In genomic region chr2:121649402-121649651, GRCh38 we compare ENCODE assay signal across 8 cellular contexts. TPM values are rescaled to one million over a fixed set of nuclear protein-coding genes. Genes with fewer than 3 reads are reported as not detected.
DNase-seq lines count a peak whose midpoint lies in the region; ATAC-seq, FAIRE-seq and TF ChIP-seq lines count a peak whose summit lies in the region.

Gene CLASP1 (minus strand): TSS chr2:121649462. CDS start chr2:121605895, 43,567 bp downstream.

- H3K27me3 ChIP-seq in IMR-90 (ENCODE audit: control insufficient read depth, insufficient read depth, low read length) (no peaks in the 10 kb centered on the region), Peyer's patch (no peaks in the 10 kb centered on the region), esophagus muscularis mucosa (no peaks in the 10 kb centered on the region), muscle layer of duodenum (ENCODE audit: low read depth, low read length) (no peaks in the 10 kb centered on the region)

- no peak for TF ChIP-seq EP300 in esophagus muscularis mucosa (IDR thresholded peaks at IDR 0.05)

- ATAC-seq in GM21528 (IDR thresholded peaks at IDR 0.05; ENCODE audit: low FRiP score, unreplicated experiment) (peak; percentile 88), IMR-90 (ENCODE audit: low read depth) (peak; percentile 97)
- ATAC-seq in stimulated activated effector memory CD8-positive, alpha-beta T cell treated with anti-CD3 and anti-CD28 coated beads, Interleukin-12 subunit alpha, Interleukin-12 subunit beta, amount 100 ng/mL, for 72 hours: peak; percentile 97

- peak within 1 kb of the TSS; percentile 83; the same call in 1 of the 2 replicates for H2BK20ac ChIP-seq in IMR-90 (ENCODE audit: low read depth, low read length)

- no peaks in the 10 kb centered on the region for H3K9me3 Mint-ChIP-seq in stimulated activated effector memory CD8-positive, alpha-beta T cell treated with anti-CD3 and anti-CD28 coated beads, Interleukin-12 subunit alpha, Interleukin-12 subunit beta, amount 100 ng/mL, for 72 hours

- dilution Hi-C loops in IMR-90 (cut with HindIII; ENCODE audit: low sequenced_read_pairs, unreplicated experiment): no loop called here

- TF ChIP-seq CTCF in D721Med (IDR thresholded peaks at IDR 0.05; ENCODE audit: insufficient read depth, missing control alignments) (no peak), IMR-90 (conservative IDR thresholded peaks at IDR 0.05; ENCODE audit: low read depth, low read length) (no peak), Peyer's patch (IDR thresholded peaks at IDR 0.05) (no peak), esophagus muscularis mucosa (IDR thresholded peaks at IDR 0.05) (no peak)

- H3K4me1 ChIP-seq in IMR-90 (ENCODE audit: control insufficient read depth, insufficient read depth, low read length) (peaks cover 6% of the 10 kb centered on the region; the same call in 1 of the 2 replicates), Peyer's patch (peaks cover 0 to 28% (median 1%) of the 10 kb centered on the region in 4 donors), esophagus muscularis mucosa (peaks cover 43 to 68% (median 58%) of the 10 kb centered on the region in 4 donors), muscle layer of duodenum (ENCODE audit: control insufficient read depth in 1 of 2, insufficient read depth in 2 of 2, low read length in 2 of 2) (peaks cover 0 to 38% of the 10 kb centered on the region in 2 donors)

- peak within 1 kb of the TSS; percentile 91 for H3K4me3 Mint-ChIP-seq in stimulated activated effector memory CD8-positive, alpha-beta T cell treated with anti-CD3 and anti-CD28 coated beads, Interleukin-12 subunit alpha, Interleukin-12 subunit beta, amount 100 ng/mL, for 72 hours

- peak within 1 kb of the TSS; percentile 98 for H3K9ac ChIP-seq in IMR-90 (ENCODE audit: low read depth, low read length)

- peak within 1 kb of the TSS; percentile 99 for H3K23ac ChIP-seq in IMR-90 (ENCODE audit: low read depth, low read length)

- FAIRE-seq in D721Med (lab: Jason Lieb, UNC): no peak

- TF ChIP-seq POLR2A in IMR-90 (IDR thresholded peaks at IDR 0.05; ENCODE audit: low read depth, low read length) (no peak), Peyer's patch (IDR thresholded peaks at IDR 0.05) (peak in 1 of 2 donors; percentile 66), esophagus muscularis mucosa (IDR thresholded peaks at IDR 0.05; ENCODE audit: low read depth) (no peak)

- peak within 1 kb of the TSS; percentile 94 for H2BK120ac ChIP-seq in IMR-90 (ENCODE audit: low read depth, low read length)

- peak within 1 kb of the TSS; percentile 98 for H2AK9ac ChIP-seq in IMR-90 (replicated peaks; ENCODE audit: low read depth, low read length, poor library complexity)

- peak within 1 kb of the TSS; percentile 98; the same call in 2 of the 3 replicates for H2BK15ac ChIP-seq in IMR-90 (ENCODE audit: low read depth, low read length)

- H4K5ac ChIP-seq in IMR-90 (ENCODE audit: low read depth, low read length): peak within 1 kb of the TSS; percentile 99

- CTCF ChIA-PET in IMR-90 (lab: Yijun Ruan, JAX): interaction anchor here (0.5 to 0.7 kb wide), 5 partner anchors 30 to 194 kb away, joined by 3 to 5 read pairs (median 3); no protein-coding TSS in a partner anchor

- H3K14ac ChIP-seq in IMR-90 (replicated peaks; ENCODE audit: low read depth, low read length): peak within 1 kb of the TSS; percentile 99

- no peak for TF ChIP-seq RAD21 in IMR-90 (IDR thresholded peaks at IDR 0.05; ENCODE audit: low read length)

- BruUV-seq in IMR-90 (replicated peaks; lab: Mats Ljungman, UMichigan): no TSS peak

- peaks cover 54% of the 10 kb centered on the region for H3K4me1 Mint-ChIP-seq in stimulated activated effector memory CD8-positive, alpha-beta T cell treated with anti-CD3 and anti-CD28 coated beads, Interleukin-12 subunit alpha, Interleukin-12 subunit beta, amount 100 ng/mL, for 72 hours

- peak within 1 kb of the TSS; percentile 95 for H3K4me2 ChIP-seq in IMR-90 (ENCODE audit: low read depth, low read length)

- intact Hi-C loops in IMR-90 (cut with micrococcal nuclease) (loop anchor here (1.0 to 5.0 kb wide), 3 partner anchors 52 to 118 kb away; no protein-coding TSS in a partner anchor), esophagus muscularis mucosa (cut with DNase I) (loop anchor here (5.0 kb wide), 1 partner anchor 52 kb away; no protein-coding TSS in a partner anchor)

- peak within 1 kb of the TSS; percentile 97 to 98 for H4K8ac ChIP-seq in IMR-90 (ENCODE audit: low read depth in 2 of 2, low read length in 2 of 2)

- in situ Hi-C loops in IMR-90 (cut with MboI; ENCODE audit: low sequenced_read_pairs): no loop called here

- H3K4me3 ChIP-seq in IMR-90 (ENCODE audit: insufficient read depth, low read depth, low read length) (peak within 1 kb of the TSS; percentile 72), Peyer's patch (peak within 1 kb of the TSS; percentile 66 to 88 (median 78)), esophagus muscularis mucosa (peak within 1 kb of the TSS; percentile 75 to 94 (median 83)), muscle layer of duodenum (ENCODE audit: low read depth in 1 of 2, low read length in 2 of 2) (peak within 1 kb of the TSS; percentile 94 to 100)

- H2BK5ac ChIP-seq in IMR-90 (ENCODE audit: low read depth, low read length, poor library complexity, severe bottlenecking): peak within 1 kb of the TSS; percentile 98

- H3K18ac ChIP-seq in IMR-90 (ENCODE audit: low read depth, low read length): peak within 1 kb of the TSS; percentile 97

- H4K20me1 ChIP-seq in IMR-90 (ENCODE audit: insufficient read depth, low read length): peaks cover 11% of the 10 kb centered on the region; the same call in 1 of the 2 replicates

- H3K36me3 Mint-ChIP-seq in stimulated activated effector memory CD8-positive, alpha-beta T cell treated with anti-CD3 and anti-CD28 coated beads, Interleukin-12 subunit alpha, Interleukin-12 subunit beta, amount 100 ng/mL, for 72 hours: peaks cover 44% of the 10 kb centered on the region

- peak within 1 kb of the TSS; percentile 95 for H2AK5ac ChIP-seq in IMR-90 (ENCODE audit: low read depth, low read length)

- peaks cover 6 to 49% of the 10 kb centered on the region in 2 experiments for H3K79me1 ChIP-seq in IMR-90 (ENCODE audit: low read depth in 1 of 2, low read length in 2 of 2)

- WGBS in IMR-90 (ENCODE audit: extremely low coverage in 2 of 2, insufficient read length in 1 of 2), 2 experiments: no CpG with 5 or more reads among the region's 20 CpGs
- WGBS in esophagus muscularis mucosa: 0% methylated on average over 20 of the region's 20 CpGs

- peak within 1 kb of the TSS; percentile 96 for H3K27ac ChIP-seq in IMR-90 (ENCODE audit: insufficient read depth, low read length)
- H3K27ac ChIP-seq in Peyer's patch: peak within 1 kb of the TSS; percentile 85 to 97 (median 92)
- H3K27ac ChIP-seq in esophagus muscularis mucosa (replicated peaks in 1 of 4): peak within 1 kb of the TSS; percentile 88 to 97 (median 95)
- H3K27ac ChIP-seq in muscle layer of duodenum (ENCODE audit: low read length): peak within 1 kb of the TSS; percentile 100

- peak within 1 kb of the TSS; percentile 100 for H3K4ac ChIP-seq in IMR-90 (ENCODE audit: low read depth, low read length)

- H3K36me3 ChIP-seq in IMR-90 (ENCODE audit: control insufficient read depth, insufficient read depth, low read length) (no peaks in the 10 kb centered on the region), Peyer's patch (no peaks in the 10 kb centered on the region), esophagus muscularis mucosa (peaks cover 0 to 4% (median 0%) of the 10 kb centered on the region in 4 donors), muscle layer of duodenum (ENCODE audit: control insufficient read depth in 1 of 2, insufficient read depth in 2 of 2, low read length in 2 of 2) (peaks cover 0 to 13% of the 10 kb centered on the region in 2 donors)

- H3K9me3 ChIP-seq in IMR-90 (ENCODE audit: control insufficient read depth, insufficient read depth, low read length): no peaks in the 10 kb centered on the region
- H3K9me3 ChIP-seq in Peyer's patch: no peaks in the 10 kb centered on the region
- no peaks in the 10 kb centered on the region for H3K9me3 ChIP-seq in esophagus muscularis mucosa
- H3K9me3 ChIP-seq in muscle layer of duodenum (ENCODE audit: control insufficient read depth in 1 of 2, low read length in 2 of 2): no peaks in the 10 kb centered on the region

- peak within 1 kb of the TSS; percentile 98 for H2AFZ ChIP-seq in IMR-90 (replicated peaks; ENCODE audit: low read length, poor library complexity)

- H4K91ac ChIP-seq in IMR-90 (ENCODE audit: insufficient read depth, low read depth, low read length): peak within 1 kb of the TSS; percentile 99

- H3K27ac Mint-ChIP-seq in stimulated activated effector memory CD8-positive, alpha-beta T cell treated with anti-CD3 and anti-CD28 coated beads, Interleukin-12 subunit alpha, Interleukin-12 subunit beta, amount 100 ng/mL, for 72 hours: peak within 1 kb of the TSS; percentile 99

- POLR2A ChIA-PET in IMR-90 (lab: Charles Lee; ENCODE audit: unreplicated experiment): interaction anchor here (0.6 to 1.5 kb wide), 3 partner anchors 19 to 119 kb away, joined by 4 to 14 read pairs (median 6); partner anchors contain the start of gene RNU4ATAC

- DNase-seq in D721Med (ENCODE audit: insufficient read length, low spot score): peak; percentile 71
- peak; percentile 97 for DNase-seq in IMR-90
- DNase-seq in Peyer's patch: peak; percentile 93 to 98 (median 95)
- peak; percentile 93 for DNase-seq in activated T-helper 1 cell treated with Interleukin-2 at 50 U/mL for 16 hours (ENCODE audit: low read depth)
- peak; percentile 97 for DNase-seq in esophagus muscularis mucosa (ENCODE audit: extremely low spot score)
- peak in 1 of 2 donors; percentile 82 for DNase-seq in stimulated activated effector memory CD8-positive, alpha-beta T cell treated with anti-CD3 and anti-CD28 coated beads, Interleukin-12 subunit alpha, Interleukin-12 subunit beta, amount 100 ng/mL, for 72 hours (ENCODE audit: low spot score in 2 of 2)

- H3K9me1 ChIP-seq in IMR-90 (ENCODE audit: insufficient read depth, low read length): peaks cover 7% of the 10 kb centered on the region; the same call in 1 of the 2 replicates

- peak within 1 kb of the TSS; percentile 100 for H3K56ac ChIP-seq in IMR-90 (ENCODE audit: extremely low read depth, insufficient read depth, low read length)

TF ChIP-seq in IMR-90, 13 proteins besides CTCF, POLR2A, EP300 and RAD21 (continues in another document):
- TF ChIP-seq MAFK (IDR thresholded peaks at IDR 0.05; ENCODE audit: low read depth, low read length) (no peak), MXI1 (IDR thresholded peaks at IDR 0.05; ENCODE audit: borderline replicate concordance, low read depth, low read length) (no peak)

RNA-seq across cellular contexts. Expression of gene CLASP1, which starts in this region (rescaled TPM):
- total RNA-seq in IMR-90 (2012; rRNA removed): 33.7 and 45.8 TPM in 2 replicates
- 11.1 and 12.3 TPM in 2 replicates for polyA plus RNA-seq in IMR-90 (2012; rRNA removed)
- 4.1 and 4.6 TPM in 2 replicates for polyA plus RNA-seq in IMR-90 (2012; cell fraction: cytosol; rRNA removed)
- polyA plus RNA-seq in IMR-90 (2012; cell fraction: nucleus; rRNA removed; ENCODE audit: low replicate concordance): 12.1 and 20.8 TPM in 2 replicates
- total RNA-seq in Peyer's patch: 100 to 1,000 TPM in 1 of 4 donors, 10 to 100 TPM in 3; 30.5 to 130 (median 73.7) TPM
- total RNA-seq in esophagus muscularis mucosa: 10 to 100 TPM; 62.6 to 78.6 (median 70.5) TPM
